ENCODE assay signal across 8 cellular contexts in genomic region chr9:129962889-129963703, GRCh38.
DNase-seq lines count a peak whose midpoint lies in the region; ATAC-seq and TF ChIP-seq lines count a peak whose summit lies in the region.

No MANE protein-coding gene starts in this region.

- no peaks in the 10 kb centered on the region for H3K9me3 Mint-ChIP-seq in activated CD4-positive, alpha-beta T cell treated with anti-CD3 and anti-CD28 coated beads, Interleukin-2, amount 10 ng/mL, durations not matched to agents 7 days and 5 days

- DNase-seq in AG20443 (ENCODE audit: low spot score) (peak; percentile 50), GM20000 (ENCODE audit: low spot score) (peak; percentile 61), IMR-90 (peak; percentile 49), mesendoderm (peak; percentile 82), NCI-H345 (lab: John Stamatoyannopoulos, UW) (no peak)
- DNase-seq in activated CD4-positive, alpha-beta T cell treated with anti-CD3 and anti-CD28 coated beads, Interleukin-2, amount 10 ng/mL, durations not matched to agents 7 days and 5 days, result peak; percentile 89
- peak; percentile 72 for DNase-seq in effector CD4-positive, alpha-beta T cell
- DNase-seq in stimulated activated CD8-positive, alpha-beta memory T cell treated with anti-CD3 and anti-CD28 coated beads, Interleukin-4, amount 100 ng/mL, for 24 hours (ENCODE audit: low read depth), result peak; percentile 54

- no peaks in the 10 kb centered on the region for H4K20me1 ChIP-seq in IMR-90 (ENCODE audit: insufficient read depth, low read length)

- H2AFZ ChIP-seq in IMR-90 (replicated peaks; ENCODE audit: low read length, poor library complexity), result peak overlapping the region; percentile 83

- POLR2A ChIA-PET in IMR-90 (lab: Charles Lee; ENCODE audit: unreplicated experiment), result no interaction called here
- POLR2A ChIA-PET in activated CD4-positive, alpha-beta T cell treated with anti-CD3 and anti-CD28 coated beads, Interleukin-2, amount 10 ng/mL, durations not matched to agents 7 days and 5 days (lab: Charles Lee), result interaction anchor here (0.6 to 0.9 kb wide), 2 partner anchors 64 to 77 kb away, joined by 3 to 4 read pairs; no protein-coding TSS in a partner anchor

- peak overlapping the region; percentile 89 for H2AK5ac ChIP-seq in IMR-90 (ENCODE audit: low read depth, low read length)
- no peak overlapping the region for H2AK5ac ChIP-seq in mesendoderm (ENCODE audit: low read length)

- H3K36me3 ChIP-seq in IMR-90 (ENCODE audit: control insufficient read depth, insufficient read depth, low read length) (peaks cover 5% of the 10 kb centered on the region; the same call in 1 of the 2 replicates), mesendoderm (ENCODE audit: control insufficient read depth, insufficient read depth, low read length) (no peaks in the 10 kb centered on the region)

- H3K79me2 ChIP-seq in mesendoderm (ENCODE audit: control insufficient read depth, insufficient read depth, low read length), result no peaks in the 10 kb centered on the region

- H3K4me3 ChIP-seq in IMR-90 (ENCODE audit: insufficient read depth, low read depth, low read length) (peak overlapping the region; percentile 52), mesendoderm (ENCODE audit: low read length) (no peak overlapping the region)

- H3K4me3 Mint-ChIP-seq in activated CD4-positive, alpha-beta T cell treated with anti-CD3 and anti-CD28 coated beads, Interleukin-2, amount 10 ng/mL, durations not matched to agents 7 days and 5 days, result peak overlapping the region; percentile 83

- no peak for TF ChIP-seq CTCF in GM20000 (IDR thresholded peaks at IDR 0.05; ENCODE audit: extremely low read depth, missing control alignments)
- no peak for TF ChIP-seq CTCF in IMR-90 (conservative IDR thresholded peaks at IDR 0.05; ENCODE audit: low read depth, low read length)

- H3K23ac ChIP-seq in IMR-90 (ENCODE audit: low read depth, low read length), result peak overlapping the region; percentile 71
- H3K23ac ChIP-seq in mesendoderm (ENCODE audit: low read length), result no peak overlapping the region

- H3K27ac ChIP-seq in IMR-90 (ENCODE audit: insufficient read depth, low read length) (peak overlapping the region; percentile 84), mesendoderm (ENCODE audit: low read depth, low read length) (peak overlapping the region; percentile 43)

- peaks cover 71% of the 10 kb centered on the region for H3K36me3 Mint-ChIP-seq in activated CD4-positive, alpha-beta T cell treated with anti-CD3 and anti-CD28 coated beads, Interleukin-2, amount 10 ng/mL, durations not matched to agents 7 days and 5 days (ENCODE audit: low read depth)

- H2BK120ac ChIP-seq in IMR-90 (ENCODE audit: low read depth, low read length), result peak overlapping the region; percentile 87
- no peak overlapping the region for H2BK120ac ChIP-seq in mesendoderm (ENCODE audit: low read depth, low read length)

- H4K5ac ChIP-seq in IMR-90 (ENCODE audit: low read depth, low read length) (peak overlapping the region; percentile 97), mesendoderm (ENCODE audit: low read length) (no peak overlapping the region)

- peaks cover 23% of the 10 kb centered on the region for H3K4me1 ChIP-seq in IMR-90 (ENCODE audit: control insufficient read depth, insufficient read depth, low read length)
- peaks cover 15% of the 10 kb centered on the region for H3K4me1 ChIP-seq in mesendoderm (ENCODE audit: control insufficient read depth, low read depth, low read length)

- H3K9me3 ChIP-seq in IMR-90 (ENCODE audit: control insufficient read depth, insufficient read depth, low read length), result no peaks in the 10 kb centered on the region

- dilution Hi-C loops in IMR-90 (cut with HindIII; ENCODE audit: low sequenced_read_pairs, unreplicated experiment), result no loop called here

- H3K56ac ChIP-seq in IMR-90 (ENCODE audit: extremely low read depth, insufficient read depth, low read length) (peak overlapping the region; percentile 91), mesendoderm (ENCODE audit: low read length) (peak overlapping the region; percentile 59)

- H4K8ac ChIP-seq in IMR-90 (ENCODE audit: low read depth in 2 of 2, low read length in 2 of 2) (peak overlapping the region; percentile 94), mesendoderm (ENCODE audit: low read depth, low read length) (no peak overlapping the region)

- H3K18ac ChIP-seq in IMR-90 (ENCODE audit: low read depth, low read length) (peak overlapping the region; percentile 90), mesendoderm (ENCODE audit: low read length) (peak overlapping the region; percentile 88)

- no peaks in the 10 kb centered on the region for H3K27me3 Mint-ChIP-seq in activated CD4-positive, alpha-beta T cell treated with anti-CD3 and anti-CD28 coated beads, Interleukin-2, amount 10 ng/mL, durations not matched to agents 7 days and 5 days

- H3K9me1 ChIP-seq in IMR-90 (ENCODE audit: insufficient read depth, low read length), result peaks cover 12% of the 10 kb centered on the region

- peak overlapping the region; percentile 84 for H4K91ac ChIP-seq in IMR-90 (ENCODE audit: insufficient read depth, low read depth, low read length)

- TF ChIP-seq RAD21 in IMR-90 (IDR thresholded peaks at IDR 0.05; ENCODE audit: low read length), result no peak

- peak overlapping the region; percentile 98 for H3K4me2 ChIP-seq in IMR-90 (ENCODE audit: low read depth, low read length)
- H3K4me2 ChIP-seq in mesendoderm (ENCODE audit: low read length), result peak overlapping the region; percentile 1

- H3K79me1 ChIP-seq in IMR-90 (ENCODE audit: low read depth in 1 of 2, low read length in 2 of 2) (peaks cover 7 to 25% of the 10 kb centered on the region in 2 experiments; a peak in 3 of 4 replicates), mesendoderm (ENCODE audit: low read length) (no peaks in the 10 kb centered on the region)

- intact Hi-C loops in IMR-90 (cut with micrococcal nuclease), result loop anchor here (5.0 kb wide), 1 partner anchor 76 kb away; no protein-coding TSS in a partner anchor

- no peaks in the 10 kb centered on the region for H3K27me3 ChIP-seq in IMR-90 (ENCODE audit: control insufficient read depth, insufficient read depth, low read length)
- H3K27me3 ChIP-seq in mesendoderm (ENCODE audit: insufficient read depth, low read length, poor library complexity), result no peaks in the 10 kb centered on the region

- H3K9ac ChIP-seq in IMR-90 (ENCODE audit: low read depth, low read length) (peak overlapping the region; percentile 93), mesendoderm (ENCODE audit: low read length) (peak overlapping the region; percentile 25)

- peak; percentile 57 for ATAC-seq in IMR-90 (ENCODE audit: low read depth)

- H2AK9ac ChIP-seq in IMR-90 (replicated peaks; ENCODE audit: low read depth, low read length, poor library complexity), result peak overlapping the region; percentile 55

- TF ChIP-seq POLR2A in IMR-90 (IDR thresholded peaks at IDR 0.05; ENCODE audit: low read depth, low read length), result no peak

- peak overlapping the region; percentile 93; the same call in 2 of the 3 replicates for H2BK15ac ChIP-seq in IMR-90 (ENCODE audit: low read depth, low read length)
- H2BK15ac ChIP-seq in mesendoderm (replicated peaks; ENCODE audit: low read depth), result no peak overlapping the region

- peak overlapping the region; percentile 92 for H3K14ac ChIP-seq in IMR-90 (replicated peaks; ENCODE audit: low read depth, low read length)

- peak overlapping the region; percentile 96 for H3K27ac Mint-ChIP-seq in activated CD4-positive, alpha-beta T cell treated with anti-CD3 and anti-CD28 coated beads, Interleukin-2, amount 10 ng/mL, durations not matched to agents 7 days and 5 days

- CTCF ChIA-PET in IMR-90 (lab: Yijun Ruan, JAX), result interaction anchor here (0.5 to 0.7 kb wide), 2 partner anchors 9 to 30 kb away, joined by 3 to 4 read pairs; no protein-coding TSS in a partner anchor
- CTCF ChIA-PET in activated CD4-positive, alpha-beta T cell treated with anti-CD3 and anti-CD28 coated beads, Interleukin-2, amount 10 ng/mL, durations not matched to agents 7 days and 5 days (lab: Charles Lee), result interaction anchor here (0.6 to 1.7 kb wide), 6 partner anchors 20 to 77 kb away, joined by 3 to 4 read pairs (median 3); no protein-coding TSS in a partner anchor

- BruUV-seq in IMR-90 (replicated peaks; lab: Mats Ljungman, UMichigan), result no TSS peak

- peak overlapping the region; percentile 82 for H2BK20ac ChIP-seq in IMR-90 (ENCODE audit: low read depth, low read length)

- in situ Hi-C loops in IMR-90 (cut with MboI; ENCODE audit: low sequenced_read_pairs), result no loop called here

- 23% methylated on average over 6 of the region's 14 CpGs; no CpG with 5 or more reads in 1 of the 2 experiments for WGBS in IMR-90 (ENCODE audit: extremely low coverage in 2 of 2, insufficient read length in 1 of 2), 2 experiments
- no CpG with 5 or more reads among the region's 14 CpGs for WGBS in mesendoderm (ENCODE audit: extremely low coverage, insufficient coverage, low lambda C conversion rate)

- peaks cover 76% of the 10 kb centered on the region for H3K4me1 Mint-ChIP-seq in activated CD4-positive, alpha-beta T cell treated with anti-CD3 and anti-CD28 coated beads, Interleukin-2, amount 10 ng/mL, durations not matched to agents 7 days and 5 days

- H3K4ac ChIP-seq in IMR-90 (ENCODE audit: low read depth, low read length) (peak overlapping the region; percentile 92), mesendoderm (ENCODE audit: low read depth, low read length) (no peak overlapping the region)

- H2BK5ac ChIP-seq in IMR-90 (ENCODE audit: low read depth, low read length, poor library complexity, severe bottlenecking) (peak overlapping the region; percentile 69), mesendoderm (ENCODE audit: low read length) (no peak overlapping the region)

TF ChIP-seq in IMR-90, 13 proteins besides CTCF, POLR2A, EP300 and RAD21 (continues in another document):
- TF ChIP-seq, protein P1, sequence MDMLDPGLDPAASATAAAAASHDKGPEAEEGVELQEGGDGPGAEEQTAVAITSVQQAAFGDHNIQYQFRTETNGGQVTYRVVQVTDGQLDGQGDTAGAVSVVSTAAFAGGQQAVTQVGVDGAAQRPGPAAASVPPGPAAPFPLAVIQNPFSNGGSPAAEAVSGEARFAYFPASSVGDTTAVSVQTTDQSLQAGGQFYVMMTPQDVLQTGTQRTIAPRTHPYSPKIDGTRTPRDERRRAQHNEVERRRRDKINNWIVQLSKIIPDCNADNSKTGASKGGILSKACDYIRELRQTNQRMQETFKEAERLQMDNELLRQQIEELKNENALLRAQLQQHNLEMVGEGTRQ (IDR thresholded peaks at IDR 0.05; ENCODE audit: low read depth, low read length), result peak; percentile 42; the same call in 1 of the 2 replicates
- TF ChIP-seq BHLHE40 (IDR thresholded peaks at IDR 0.05; ENCODE audit: low read depth, low read length) (no peak), RCOR1 (IDR thresholded peaks at IDR 0.05; ENCODE audit: insufficient replicate concordance, low read length) (no peak), NFE2L2 (IDR thresholded peaks at IDR 0.05; ENCODE audit: low read depth, low read length) (no peak), MXI1 (IDR thresholded peaks at IDR 0.05; ENCODE audit: borderline replicate concordance, low read depth, low read length) (no peak)
